In the genomic region with DNA sequence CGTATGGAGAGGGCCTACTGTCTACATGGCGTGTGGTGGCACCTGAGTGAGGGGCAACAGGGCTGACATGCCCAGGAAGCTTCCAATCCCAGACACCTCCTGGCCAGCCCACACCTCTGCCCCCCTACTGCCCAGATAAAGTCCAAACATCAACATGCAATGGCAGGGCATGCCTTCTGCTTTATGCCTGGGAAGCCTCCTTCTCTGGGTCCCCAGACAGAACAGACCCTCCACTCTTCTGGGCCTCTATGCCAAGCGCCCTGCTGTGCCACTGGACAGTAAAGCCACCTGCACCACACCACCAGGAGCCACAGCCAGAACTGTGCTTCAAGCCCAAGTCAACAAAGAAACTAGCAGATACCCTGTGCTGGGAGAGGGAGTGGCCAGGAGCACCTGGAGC, we compare ENCODE assay signal across 27 cellular contexts. TPM values are rescaled to one million over a fixed set of nuclear protein-coding genes. Genes with fewer than 3 reads are reported as not detected.
"Had no signal": no experiment of that assay in that cellular context is flagged by ENCODE, and none has a peak within 500 bp of the region (broad histone marks: within the 10 kb centered on the region; RNA-seq: fewer than 3 reads in every experiment).

No MANE protein-coding gene starts in this region.

- H3K27ac ChIP-seq: esophagus squamous epithelium, heart right ventricle, lower lobe of right lung, neutrophil, parathyroid adenoma, sigmoid colon, stomach, tibial artery had no signal

- H3K27me3 ChIP-seq: esophagus squamous epithelium, heart right ventricle, neutrophil, sigmoid colon, stomach, tibial artery had no signal

- DNase-seq: effector memory CD4-positive, alpha-beta T cell; erythroblast; esophagus squamous epithelium; foreskin melanocyte; glutamatergic neuron; heart right ventricle; hippocampal formation; left cardiac atrium; left ventricle myocardium superior; lower lobe of right lung; natural killer cell; right cardiac atrium; stimulated activated CD4-positive, alpha-beta T cell treated with anti-CD3 and anti-CD28 coated beads, Interleukin-2, amount 100 ng/mL, for 24 hours; stimulated activated CD4-positive, alpha-beta T cell treated with anti-CD3 and anti-CD28 coated beads, Interleukin-4, amount 100 ng/mL, for 24 hours; stimulated activated naive CD4-positive, alpha-beta T cell treated with Interleukin-2 at 50 U/mL for 16 hours; stomach had no signal

- H3K4me1 ChIP-seq: esophagus squamous epithelium, heart right ventricle, lower lobe of right lung, parathyroid adenoma, sigmoid colon, stomach, tibial artery had no signal

- ATAC-seq: heart right ventricle; left cardiac atrium; left ventricle myocardium superior; lower lobe of right lung; natural killer cell; right cardiac atrium; stimulated activated effector memory CD8-positive, alpha-beta T cell treated with anti-CD3 and anti-CD28 coated beads, Interleukin-12 subunit alpha, Interleukin-12 subunit beta, amount 100 ng/mL, for 72 hours had no signal

- H3K36me3 ChIP-seq: esophagus squamous epithelium, heart right ventricle, lower lobe of right lung, neutrophil, sigmoid colon, stomach, tibial artery had no signal

- H3K9ac ChIP-seq: parathyroid adenoma had no signal

- H3K9me3 ChIP-seq: esophagus squamous epithelium, heart right ventricle, lower lobe of right lung, neutrophil, sigmoid colon, stomach, tibial artery had no signal

- H3K4me3 ChIP-seq: esophagus squamous epithelium, heart right ventricle, lower lobe of right lung, sigmoid colon, stomach, tibial artery had no signal

RNA-seq across cellular contexts. Expression of a gene that starts 12.5 kb away (rescaled TPM):
- total RNA-seq: esophagus squamous epithelium, kidney epithelial cell, left ventricle myocardium superior, lower lobe of right lung, mononuclear cell, natural killer cell, omental fat pad, subcutaneous adipose tissue, temporal lobe, urinary bladder had no signal
- polyA plus RNA-seq: heart right ventricle, urinary bladder had no signal

RNA-seq across cellular contexts. Expression of a gene that starts 55.0 kb away (rescaled TPM):
- total RNA-seq: natural killer cell had no signal
